Comparison of ENCODE assay signal across 20 cellular contexts in genomic region chr13:39835253-39835652, GRCh38.
DNase-seq lines count a peak whose midpoint lies in the region; ATAC-seq and TF ChIP-seq lines count a peak whose summit lies in the region.
"Had no signal": no experiment of that assay in that cellular context is flagged by ENCODE, and none has a peak within 500 bp of the region (broad histone marks: within the 10 kb centered on the region; RNA-seq: fewer than 3 reads in every experiment).

No MANE protein-coding gene starts in this region.

- no peaks in the 10 kb centered on the region for H3K9me3 Mint-ChIP-seq in GM23338

- H3K27me3 ChIP-seq in GM23338 (ENCODE audit: insufficient read depth) (no peaks in the 10 kb centered on the region), brain microvascular endothelial cell (replicated peaks) (no peaks in the 10 kb centered on the region), body of pancreas (no peaks in the 10 kb centered on the region), uterus (no peaks in the 10 kb centered on the region)
- H3K27me3 ChIP-seq: esophagus muscularis mucosa, heart right ventricle had no signal

- no peak overlapping the region for H3K4me2 ChIP-seq in GM23338

- no peak for DNase-seq in GM23338 (ENCODE audit: low spot score)
- peak; percentile 13 to 46 for DNase-seq in NCI-H187 (lab: John Stamatoyannopoulos, UW)
- DNase-seq in brain microvascular endothelial cell = peak; percentile 48
- peak; percentile 41 for DNase-seq in myocyte (ENCODE audit: low read depth)
- DNase-seq in body of pancreas = no peak
- no peak for DNase-seq in uterus
- DNase-seq: activated effector memory CD4-positive, alpha-beta T cell treated with Interleukin-2 at 50 U/mL for 16 hours; amniotic stem cell; Calu3; HCEC 1CT; heart right ventricle; kidney glomerular epithelial cell; NCI-H1105 treated with DMSO at 0.1 percent for 48 hours; stimulated activated CD4-positive, alpha-beta T cell treated with anti-CD3 and anti-CD28 coated beads, Interleukin-15, amount 100 ng/mL, for 24 hours; T-helper 17 cell had no signal

- TF ChIP-seq POLR2A in body of pancreas (IDR thresholded peaks at IDR 0.05) (no peak), uterus (IDR thresholded peaks at IDR 0.05) (no peak)

- no peaks in the 10 kb centered on the region for H3K79me2 ChIP-seq in GM23338 (replicated peaks; ENCODE audit: insufficient read depth)

- WGBS in body of pancreas, 2 donors = 51 to 54% methylated on average over 7 of the region's 7 CpGs

- H3K9me3 ChIP-seq in body of pancreas (no peaks in the 10 kb centered on the region), uterus (no peaks in the 10 kb centered on the region)
- H3K9me3 ChIP-seq: esophagus muscularis mucosa, heart right ventricle had no signal

- H4K20me1 ChIP-seq in GM23338 (replicated peaks; ENCODE audit: insufficient read depth) = no peaks in the 10 kb centered on the region

- peaks cover 14% of the 10 kb centered on the region; the same call in 2 of the 3 replicates for H3K4me1 Mint-ChIP-seq in GM23338
- H3K4me1 Mint-ChIP-seq: T-helper 17 cell had no signal

- TF ChIP-seq CTCF in GM23338 (conservative IDR thresholded peaks at IDR 0.05; ENCODE audit: low read depth in 2 of 2) (no peak), brain microvascular endothelial cell (IDR thresholded peaks at IDR 0.05; ENCODE audit: low read depth, low read length, missing control alignments) (no peak), body of pancreas (IDR thresholded peaks at IDR 0.05) (no peak), uterus (IDR thresholded peaks at IDR 0.05) (no peak)

- H3K9me2 ChIP-seq in GM23338 (ENCODE audit: insufficient read depth) = peaks cover 8% of the 10 kb centered on the region

- no peaks in the 10 kb centered on the region for H3K36me3 Mint-ChIP-seq in GM23338 (ENCODE audit: low read depth)

- H3K4me3 ChIP-seq in GM23338 = no peak overlapping the region
- peak overlapping the region; percentile 31 for H3K4me3 ChIP-seq in brain microvascular endothelial cell (ENCODE audit: low read depth, low read length)
- H3K4me3 ChIP-seq in body of pancreas = no peak overlapping the region
- H3K4me3 ChIP-seq in uterus = no peak overlapping the region
- H3K4me3 ChIP-seq: esophagus muscularis mucosa, heart right ventricle had no signal

- H3K4me1 ChIP-seq in GM23338 (ENCODE audit: insufficient read depth) (no peaks in the 10 kb centered on the region), body of pancreas (no peaks in the 10 kb centered on the region), uterus (no peaks in the 10 kb centered on the region)
- H3K4me1 ChIP-seq: esophagus muscularis mucosa, heart right ventricle had no signal

- H2AFZ ChIP-seq in GM23338 = peak overlapping the region; percentile 56

- intact Hi-C loops in body of pancreas (cut with DNase I) = no loop called here
- intact Hi-C loops in uterus (cut with DNase I; ENCODE audit: low total_unique reads) = no loop called here

- in situ Hi-C loops in brain microvascular endothelial cell (cut with HindIII; ENCODE audit: low pct_ligation_motif_present, low sequenced_read_pairs) = no loop called here

- H3K27ac Mint-ChIP-seq in GM23338 = no peak overlapping the region
- H3K27ac Mint-ChIP-seq: dendritic cell treated with granulocyte-macrophage colony-stimulating factor and Interleukin-4, amounts not matched to agents 40 ng/mL and 50 ng/mL, for 4 days; T-helper 17 cell had no signal

- H3K4me3 Mint-ChIP-seq in GM23338 = no peak overlapping the region
- H3K4me3 Mint-ChIP-seq: dendritic cell treated with granulocyte-macrophage colony-stimulating factor and Interleukin-4, amounts not matched to agents 40 ng/mL and 50 ng/mL, for 4 days; T-helper 17 cell had no signal

- no peak; the same call in 2 of the 3 replicates for ATAC-seq in GM23338
- no peak for ATAC-seq in HG03045 (IDR thresholded peaks at IDR 0.05; ENCODE audit: unreplicated experiment)
- ATAC-seq in body of pancreas = no peak
- ATAC-seq in HG03354 (IDR thresholded peaks at IDR 0.05; ENCODE audit: poor library complexity, severe bottlenecking, unreplicated experiment) = no peak
- ATAC-seq: heart right ventricle, Right ventricle myocardium inferior, T-helper 17 cell had no signal

- H3F3A ChIP-seq in GM23338 (replicated peaks; ENCODE audit: low read depth) = no peaks in the 10 kb centered on the region

- no peaks in the 10 kb centered on the region for H3K27me3 Mint-ChIP-seq in GM23338 (ENCODE audit: insufficient read depth, low read depth, poor library complexity)
- H3K27me3 Mint-ChIP-seq: dendritic cell treated with granulocyte-macrophage colony-stimulating factor and Interleukin-4, amounts not matched to agents 40 ng/mL and 50 ng/mL, for 4 days had no signal

- H3K36me3 ChIP-seq in GM23338 (ENCODE audit: insufficient read depth) = no peaks in the 10 kb centered on the region
- H3K36me3 ChIP-seq in brain microvascular endothelial cell (replicated peaks) = no peaks in the 10 kb centered on the region
- H3K36me3 ChIP-seq in body of pancreas (replicated peaks in 1 of 2; ENCODE audit: insufficient read depth in 1 of 2, low read depth in 2 of 2) = no peaks in the 10 kb centered on the region
- H3K36me3 ChIP-seq in uterus = no peaks in the 10 kb centered on the region
- H3K36me3 ChIP-seq: esophagus muscularis mucosa, heart right ventricle had no signal

- no peak overlapping the region for H3K27ac ChIP-seq in GM23338 (ENCODE audit: low read depth)
- H3K27ac ChIP-seq in brain microvascular endothelial cell = no peak overlapping the region
- no peak overlapping the region for H3K27ac ChIP-seq in body of pancreas
- H3K27ac ChIP-seq in uterus = no peak overlapping the region
- H3K27ac ChIP-seq: esophagus muscularis mucosa, heart right ventricle had no signal

TF ChIP-seq in GM23338, 12 proteins besides CTCF, POLR2A, EP300 and RAD21:
- no peak for TF ChIP-seq REST (IDR thresholded peaks at IDR 0.05; ENCODE audit: unreplicated experiment)
- no peak for TF ChIP-seq STAT1 (IDR thresholded peaks at IDR 0.05; ENCODE audit: unreplicated experiment)
- no peak for TF ChIP-seq POLR2AphosphoS5 (IDR thresholded peaks at IDR 0.05; ENCODE audit: low read depth)
- no peak for TF ChIP-seq JUNB (IDR thresholded peaks at IDR 0.05; ENCODE audit: unreplicated experiment)

Comparison
In these comparisons a context has a peak if more than half of its experiments do, and no peak if none do; other contexts are left out.
1. DNase-seq: peak in NCI-H187 (2 of 2), brain microvascular endothelial cell (single experiment) and myocyte (single experiment); none in GM23338 (single experiment), body of pancreas (0 of 4) and uterus (0 of 2).